In genomic region chr5:1800470-1801060, GRCh38 we compare ENCODE assay signal across 8 cellular contexts. TPM values are rescaled to one million over a fixed set of nuclear protein-coding genes. Genes with fewer than 3 reads are reported as not detected.
DNase-seq lines count a peak whose midpoint lies in the region; ATAC-seq, FAIRE-seq and TF ChIP-seq lines count a peak whose summit lies in the region.

No MANE protein-coding gene starts in this region.

- H3K9ac ChIP-seq in GM12878 (ENCODE audit: control insufficient read depth, insufficient read depth, low read length): peak overlapping the region; percentile 91

- intact Hi-C loops in GM12878 (cut with micrococcal nuclease; ENCODE audit: unreplicated experiment): loop anchor here (1.0 to 10.0 kb wide), 4 partner anchors 8 to 66 kb away; no protein-coding TSS in a partner anchor

- TF ChIP-seq CTCF in GM12878 (IDR thresholded peaks at IDR 0.05 in 2 of 3, conservative IDR thresholded peaks at IDR 0.05 in 1 of 3; ENCODE audit: control insufficient read depth in 2 of 3, extremely low read depth in 1 of 3, insufficient read depth in 1 of 3, low read depth in 3 of 3, low read length in 3 of 3): no peak

- H3K27me3 ChIP-seq in GM12878 (replicated peaks in 1 of 2; ENCODE audit: control insufficient read depth in 2 of 2, insufficient read depth in 2 of 2, low read length in 1 of 2): no peaks in the 10 kb centered on the region

- H2AFZ ChIP-seq in GM12878 (ENCODE audit: control insufficient read depth, low read depth, low read length): peak overlapping the region; percentile 25

- peak overlapping the region; percentile 94 for H3K4me3 Mint-ChIP-seq in stimulated activated effector memory CD8-positive, alpha-beta T cell treated with anti-CD3 and anti-CD28 coated beads, Interleukin-12 subunit alpha, Interleukin-12 subunit beta, amount 100 ng/mL, for 72 hours

- DNase-seq in EH (ENCODE audit: low read depth) (peak; percentile 22), NOMO-1 treated with dmso at 0.1 percent for 144 hours (lab: John Stamatoyannopoulos, UW; ENCODE audit: unreplicated experiment) (peak; percentile 64), GM12878 (ENCODE audit: low read depth, low spot score) (no peak), iris pigment epithelial cell (ENCODE audit: low read depth) (peak; percentile 38), NCI-H187 treated with DMSO at 0.1 percent for 48 hours (lab: John Stamatoyannopoulos, UW) (no peak), dedifferentiated amniotic fluid mesenchymal stem cell (ENCODE audit: extremely low spot score) (no peak)
- peak in 1 of 2 donors; percentile 59 for DNase-seq in stimulated activated effector memory CD8-positive, alpha-beta T cell treated with anti-CD3 and anti-CD28 coated beads, Interleukin-12 subunit alpha, Interleukin-12 subunit beta, amount 100 ng/mL, for 72 hours (ENCODE audit: low spot score in 2 of 2)

- TF ChIP-seq RAD21 in GM12878 (IDR thresholded peaks at IDR 0.05; ENCODE audit: insufficient read depth, low read depth, low read length): no peak

- no peaks in the 10 kb centered on the region; the same call in 1 of the 2 replicates for H4K20me1 ChIP-seq in GM12878 (ENCODE audit: control insufficient read depth, insufficient read depth)

- no peaks in the 10 kb centered on the region for H3K9me3 Mint-ChIP-seq in stimulated activated effector memory CD8-positive, alpha-beta T cell treated with anti-CD3 and anti-CD28 coated beads, Interleukin-12 subunit alpha, Interleukin-12 subunit beta, amount 100 ng/mL, for 72 hours

- no peaks in the 10 kb centered on the region for H3K9me3 ChIP-seq in GM12878 (replicated peaks; ENCODE audit: control insufficient read depth, insufficient read depth, low read length)

- H3K36me3 Mint-ChIP-seq in stimulated activated effector memory CD8-positive, alpha-beta T cell treated with anti-CD3 and anti-CD28 coated beads, Interleukin-12 subunit alpha, Interleukin-12 subunit beta, amount 100 ng/mL, for 72 hours: peaks cover 89% of the 10 kb centered on the region

- peak; percentile 93 for FAIRE-seq in GM12878 (lab: Jason Lieb, UNC)

- under 1% methylated on average over 20 of the region's 20 CpGs for WGBS in GM12878 (ENCODE audit: insufficient coverage, insufficient replicate concordance, low lambda C conversion rate, missing lambda C conversion rate)

- peak overlapping the region; percentile 78 for H3K27ac ChIP-seq in GM12878 (ENCODE audit: control insufficient read depth, insufficient read depth)

- CTCF ChIA-PET in GM12878 (lab: Yijun Ruan, JAX): interaction anchor here (0.9 to 4.7 kb wide), 6 partner anchors 24 to 62 kb away, joined by 3 to 21 read pairs (median 11); no protein-coding TSS in a partner anchor

- peaks cover 68% of the 10 kb centered on the region for H3K79me2 ChIP-seq in GM12878 (ENCODE audit: control insufficient read depth, insufficient read depth, low read length)

- in situ Hi-C loops in GM12878 (cut with MboI): no loop called here

- H3K4me2 ChIP-seq in GM12878 (ENCODE audit: control insufficient read depth, insufficient read depth): peak overlapping the region; percentile 73

- peaks cover 8% of the 10 kb centered on the region for H3K4me1 ChIP-seq in GM12878 (ENCODE audit: control insufficient read depth, insufficient read depth, low read length)

- TF ChIP-seq EP300 in GM12878 (IDR thresholded peaks at IDR 0.05; ENCODE audit: borderline replicate concordance in 1 of 2, control insufficient read depth in 1 of 2, low read depth in 2 of 2, low read length in 2 of 2): no peak

- SMC1A ChIA-PET in GM12878 (lab: Charles Lee; ENCODE audit: uncharacterized antibody, unreplicated experiment): interaction anchor here (0.6 to 3.7 kb wide), 8 partner anchors 8 to 701 kb away, joined by 3 to 18 read pairs (median 6); no protein-coding TSS in a partner anchor

- ATAC-seq in HG02610 (IDR thresholded peaks at IDR 0.05; ENCODE audit: unreplicated experiment): peak; percentile 8
- no peak; the same call in 2 of the 3 replicates for ATAC-seq in GM12878
- peak; percentile 0 for ATAC-seq in stimulated activated effector memory CD8-positive, alpha-beta T cell treated with anti-CD3 and anti-CD28 coated beads, Interleukin-12 subunit alpha, Interleukin-12 subunit beta, amount 100 ng/mL, for 72 hours

- POLR2A ChIA-PET in GM12878 (lab: Charles Lee): interaction anchor here (0.6 to 1.9 kb wide), 7 partner anchors 8 to 35 kb away, joined by 3 to 8 read pairs (median 4); no protein-coding TSS in a partner anchor

- BruUV-seq in GM12878 (replicated peaks; lab: Mats Ljungman, UMichigan): TSS peak; percentile 35

- H3K4me3 ChIP-seq in GM12878: peak overlapping the region; percentile 92

- H3K36me3 ChIP-seq in GM12878 (ENCODE audit: control insufficient read depth in 2 of 2, insufficient read depth in 2 of 2, low read length in 1 of 2): peaks cover 25 to 29% of the 10 kb centered on the region in 2 experiments

- RAD21 ChIA-PET in GM12878 (lab: Charles Lee; ENCODE audit: unreplicated experiment): interaction anchor here (0.7 to 2.7 kb wide), 6 partner anchors 18 to 62 kb away, joined by 3 to 12 read pairs (median 4); no protein-coding TSS in a partner anchor

- H3K4me1 Mint-ChIP-seq in stimulated activated effector memory CD8-positive, alpha-beta T cell treated with anti-CD3 and anti-CD28 coated beads, Interleukin-12 subunit alpha, Interleukin-12 subunit beta, amount 100 ng/mL, for 72 hours: peaks cover 63% of the 10 kb centered on the region

- no peak for TF ChIP-seq POLR2A in GM12878 (IDR thresholded peaks at IDR 0.05; ENCODE audit: low read depth, low read length)

- peak overlapping the region; percentile 95 for H3K27ac Mint-ChIP-seq in stimulated activated effector memory CD8-positive, alpha-beta T cell treated with anti-CD3 and anti-CD28 coated beads, Interleukin-12 subunit alpha, Interleukin-12 subunit beta, amount 100 ng/mL, for 72 hours

TF ChIP-seq in GM12878, 131 proteins besides CTCF, POLR2A, EP300 and RAD21 (continues in another document):
- peak; percentile 35 for TF ChIP-seq USF1 (IDR thresholded peaks at IDR 0.05; ENCODE audit: borderline replicate concordance, extremely low read length, insufficient read depth, low read depth, low read length)
- peak; percentile 29; the same call in 1 of the 2 replicates for TF ChIP-seq PKNOX1 (IDR thresholded peaks at IDR 0.05)
- TF ChIP-seq CEBPB (IDR thresholded peaks at IDR 0.05; ENCODE audit: borderline replicate concordance in 1 of 2, low read depth in 2 of 2, low read length in 2 of 2): no peak

RNA-seq across cellular contexts. Expression of gene NDUFS6, which starts 0.6 kb away (rescaled TPM):
- total RNA-seq in GM12878 (2013; cell fraction: nucleolus; rRNA removed): 4.4 and 7.1 TPM in 2 replicates
- total RNA-seq in GM12878 (2014; rRNA removed) (55.3 and 57.1 TPM in 2 replicates), GM12878 (2014; rRNA removed; fragmentation: Illumina TruSeq; extraction: Trizol) (49.5 and 60.4 TPM in 2 replicates), GM12878 (2021) (56.4 and 57.5 TPM in 2 replicates)
- 14.7 TPM for polyA plus RNA-seq in GM12878 (2011; ENCODE audit: low read depth)
- polyA plus RNA-seq in GM12878 (2011; rRNA removed) (35.6 and 38.7 TPM in 2 replicates), GM12878 (2014; fragmentation: Illumina TruSeq; extraction: Trizol) (12.1 and 29.4 TPM in 2 replicates), GM12878 (2014; fragmentation: Nextera tagmentation; extraction: Ambion mirVana) (10 to 100 TPM; 20.7 to 59.0 TPM), GM12878 (2014; rRNA removed) (80.9 and 98.9 TPM in 2 replicates), GM12878 (2016; fragmentation: Nextera tagmentation; extraction: Ambion mirVana) (100 to 1,000 TPM; 195 to 213 TPM)
- 88.2 and 134 TPM in 2 replicates for polyA plus RNA-seq in GM12878 (2011; cell fraction: cytosol; rRNA removed)
- polyA plus RNA-seq in GM12878 (2011; cell fraction: nucleus; rRNA removed): 38.2 and 92.1 TPM in 2 replicates
- polyA plus RNA-seq in GM12878 (2012): 47.9 and 84.2 TPM in 2 replicates
- 11.6 and 15.6 TPM in 2 replicates for polyA minus RNA-seq in GM12878 (2011; rRNA and poly(A)+ RNA removed)
- polyA minus RNA-seq in GM12878 (2011; cell fraction: cytosol; rRNA and poly(A)+ RNA removed): 13.9 and 24.0 TPM in 2 replicates
- 8.9 and 20.6 TPM in 2 replicates for polyA minus RNA-seq in GM12878 (2011; cell fraction: nucleus; rRNA and poly(A)+ RNA removed)

RNA-seq across cellular contexts. Expression of gene MRPL36, which starts 0.9 kb away (rescaled TPM):
- total RNA-seq in GM12878 (2013; cell fraction: nucleolus; rRNA removed): 10.8 and 11.5 TPM in 2 replicates
- total RNA-seq in GM12878 (2014; rRNA removed): 106 and 109 TPM in 2 replicates
- 86.8 and 103 TPM in 2 replicates for total RNA-seq in GM12878 (2014; rRNA removed; fragmentation: Illumina TruSeq; extraction: Trizol)
- total RNA-seq in GM12878 (2021): 89.2 and 95.9 TPM in 2 replicates
- polyA plus RNA-seq in GM12878 (2011; ENCODE audit: low read depth): 83.9 TPM
- 93.2 and 130 TPM in 2 replicates for polyA plus RNA-seq in GM12878 (2011; rRNA removed)
- 93.4 and 134 TPM in 2 replicates for polyA plus RNA-seq in GM12878 (2011; cell fraction: cytosol; rRNA removed)
- 68.3 and 75.4 TPM in 2 replicates for polyA plus RNA-seq in GM12878 (2011; cell fraction: nucleus; rRNA removed)
- 82.7 and 85.4 TPM in 2 replicates for polyA plus RNA-seq in GM12878 (2012)
- polyA plus RNA-seq in GM12878 (2014; fragmentation: Illumina TruSeq; extraction: Trizol): 47.1 and 105 TPM in 2 replicates
- 100 to 1,000 TPM; 510 to 559 TPM for polyA plus RNA-seq in GM12878 (2014; fragmentation: Nextera tagmentation; extraction: Ambion mirVana)
- polyA plus RNA-seq in GM12878 (2014; rRNA removed): 156 and 175 TPM in 2 replicates
- polyA plus RNA-seq in GM12878 (2016; fragmentation: Nextera tagmentation; extraction: Ambion mirVana): 100 to 1,000 TPM; 219 to 221 TPM
- 47.8 and 60.0 TPM in 2 replicates for polyA minus RNA-seq in GM12878 (2011; rRNA and poly(A)+ RNA removed)
- 21.2 and 24.9 TPM in 2 replicates for polyA minus RNA-seq in GM12878 (2011; cell fraction: cytosol; rRNA and poly(A)+ RNA removed)
- 29.1 and 36.6 TPM in 2 replicates for polyA minus RNA-seq in GM12878 (2011; cell fraction: nucleus; rRNA and poly(A)+ RNA removed)

Comparison
In these comparisons a context has a peak if more than half of its experiments do, and no peak if none do; other contexts are left out.
1. DNase-seq: peak in EH (single experiment), NOMO-1 treated with dmso at 0.1 percent for 144 hours (single experiment) and iris pigment epithelial cell (single experiment); none in GM12878 (single experiment), NCI-H187 treated with DMSO at 0.1 percent for 48 hours (single experiment) and dedifferentiated amniotic fluid mesenchymal stem cell (single experiment).